In the genomic region with DNA sequence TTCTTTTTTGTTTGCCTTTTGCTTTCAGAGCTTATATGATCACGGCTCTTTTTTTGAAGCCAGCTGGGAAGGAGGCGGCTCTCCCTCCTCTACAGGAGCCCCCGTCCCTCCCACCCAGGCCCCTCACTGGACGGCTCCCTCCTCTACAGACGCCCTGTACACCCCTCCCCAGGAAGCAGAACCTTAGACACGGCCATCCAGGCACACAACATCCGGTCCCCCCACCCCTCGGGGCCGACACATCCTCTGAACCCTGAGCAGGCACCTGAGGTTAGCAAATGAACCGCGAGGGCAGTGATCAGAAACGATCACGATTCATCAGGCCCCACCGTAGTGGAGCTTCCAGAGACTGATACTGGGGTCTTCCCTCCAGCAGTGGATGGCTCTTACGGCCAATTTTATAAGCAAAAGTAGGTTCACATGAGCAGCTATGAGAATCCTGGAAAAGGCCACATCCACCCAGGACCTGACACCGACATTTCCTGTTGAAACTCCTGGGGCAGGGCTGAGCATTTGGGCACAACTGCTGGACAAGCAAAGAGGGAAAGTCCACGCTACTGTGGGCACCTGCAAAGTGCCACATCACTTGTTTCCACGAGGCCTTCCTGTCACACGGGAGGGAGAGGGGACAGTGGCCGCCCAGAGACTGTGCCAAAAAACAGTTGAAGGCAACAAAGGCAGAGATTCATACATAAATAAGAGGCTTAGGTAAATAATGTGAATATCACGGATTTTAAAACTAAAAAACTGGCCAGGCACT, we compare ENCODE assay signal across 1 cellular context.
TF ChIP-seq lines count a peak whose summit lies in the region.

No MANE protein-coding gene starts in this region.

TF ChIP-seq in K562, 482 proteins besides CTCF, POLR2A, EP300 and RAD21:
- TF ChIP-seq, protein P1, sequence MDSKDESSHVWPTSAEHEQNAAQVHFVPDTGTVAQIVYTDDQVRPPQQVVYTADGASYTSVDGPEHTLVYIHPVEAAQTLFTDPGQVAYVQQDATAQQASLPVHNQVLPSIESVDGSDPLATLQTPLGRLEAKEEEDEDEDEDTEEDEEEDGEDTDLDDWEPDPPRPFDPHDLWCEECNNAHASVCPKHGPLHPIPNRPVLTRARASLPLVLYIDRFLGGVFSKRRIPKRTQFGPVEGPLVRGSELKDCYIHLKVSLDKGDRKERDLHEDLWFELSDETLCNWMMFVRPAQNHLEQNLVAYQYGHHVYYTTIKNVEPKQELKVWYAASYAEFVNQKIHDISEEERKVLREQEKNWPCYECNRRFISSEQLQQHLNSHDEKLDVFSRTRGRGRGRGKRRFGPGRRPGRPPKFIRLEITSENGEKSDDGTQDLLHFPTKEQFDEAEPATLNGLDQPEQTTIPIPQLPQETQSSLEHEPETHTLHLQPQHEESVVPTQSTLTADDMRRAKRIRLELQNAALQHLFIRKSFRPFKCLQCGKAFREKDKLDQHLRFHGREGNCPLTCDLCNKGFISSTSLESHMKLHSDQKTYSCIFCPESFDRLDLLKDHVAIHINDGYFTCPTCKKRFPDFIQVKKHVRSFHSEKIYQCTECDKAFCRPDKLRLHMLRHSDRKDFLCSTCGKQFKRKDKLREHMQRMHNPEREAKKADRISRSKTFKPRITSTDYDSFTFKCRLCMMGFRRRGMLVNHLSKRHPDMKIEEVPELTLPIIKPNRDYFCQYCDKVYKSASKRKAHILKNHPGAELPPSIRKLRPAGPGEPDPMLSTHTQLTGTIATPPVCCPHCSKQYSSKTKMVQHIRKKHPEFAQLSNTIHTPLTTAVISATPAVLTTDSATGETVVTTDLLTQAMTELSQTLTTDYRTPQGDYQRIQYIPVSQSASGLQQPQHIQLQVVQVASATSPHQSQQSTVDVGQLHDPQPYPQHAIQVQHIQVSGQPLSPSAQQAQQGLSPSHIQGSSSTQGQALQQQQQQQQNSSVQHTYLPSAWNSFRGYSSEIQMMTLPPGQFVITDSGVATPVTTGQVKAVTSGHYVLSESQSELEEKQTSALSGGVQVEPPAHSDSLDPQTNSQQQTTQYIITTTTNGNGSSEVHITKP (IDR thresholded peaks at IDR 0.05; ENCODE audit: partially characterized antibody): peak; percentile 60
- peak; percentile 55 for TF ChIP-seq GABPA (tag; conservative IDR thresholded peaks at IDR 0.05; ENCODE audit: low read depth)
- no peak for TF ChIP-seq ZFP30 (CRISPR knock-in tag; IDR thresholded peaks at IDR 0.05; ENCODE audit: borderline replicate concordance)
- no peak for TF ChIP-seq XRCC4 (IDR thresholded peaks at IDR 0.05; ENCODE audit: extremely low read depth, insufficient read depth, insufficient read length)
